ENCODE assay signal across 1 cellular context in the genomic region with DNA sequence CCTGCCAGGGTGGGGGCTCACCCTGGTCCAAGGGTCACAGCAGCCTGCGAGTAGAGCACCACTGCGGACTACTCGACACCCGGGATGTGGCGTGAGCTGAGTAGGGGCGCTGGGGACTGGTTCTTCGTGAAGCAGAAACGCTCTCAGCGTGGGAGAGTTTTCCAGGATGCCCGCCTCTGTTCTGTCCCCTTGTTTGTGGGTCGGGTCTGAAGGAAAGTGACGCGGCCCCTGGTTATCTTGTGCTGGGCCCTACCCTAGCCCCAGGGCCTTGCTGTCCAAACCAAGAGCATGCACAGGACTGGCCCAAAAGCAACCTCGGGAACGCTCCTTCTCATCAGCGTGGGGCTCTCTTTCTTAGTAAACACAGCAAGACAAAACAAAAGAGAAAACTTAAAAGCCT.
TF ChIP-seq lines count a peak whose summit lies in the region.

No MANE protein-coding gene starts in this region.

TF ChIP-seq in IMR-90, 13 proteins besides CTCF, POLR2A, EP300 and RAD21 (continued from another document):
- TF ChIP-seq MAFK (IDR thresholded peaks at IDR 0.05; ENCODE audit: low read depth, low read length) (no peak), FOS (IDR thresholded peaks at IDR 0.05; ENCODE audit: low read depth, low read length) (no peak), CEBPB (IDR thresholded peaks at IDR 0.05; ENCODE audit: low read depth, low read length) (no peak), RFX5 (IDR thresholded peaks at IDR 0.05; ENCODE audit: low read depth, low read length) (no peak), CHD1 (IDR thresholded peaks at IDR 0.05; ENCODE audit: low read depth, low read length) (no peak), BHLHE40 (IDR thresholded peaks at IDR 0.05; ENCODE audit: low read depth, low read length) (no peak)
- TF ChIP-seq, protein P1, sequence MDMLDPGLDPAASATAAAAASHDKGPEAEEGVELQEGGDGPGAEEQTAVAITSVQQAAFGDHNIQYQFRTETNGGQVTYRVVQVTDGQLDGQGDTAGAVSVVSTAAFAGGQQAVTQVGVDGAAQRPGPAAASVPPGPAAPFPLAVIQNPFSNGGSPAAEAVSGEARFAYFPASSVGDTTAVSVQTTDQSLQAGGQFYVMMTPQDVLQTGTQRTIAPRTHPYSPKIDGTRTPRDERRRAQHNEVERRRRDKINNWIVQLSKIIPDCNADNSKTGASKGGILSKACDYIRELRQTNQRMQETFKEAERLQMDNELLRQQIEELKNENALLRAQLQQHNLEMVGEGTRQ (IDR thresholded peaks at IDR 0.05; ENCODE audit: low read depth, low read length) = no peak
- TF ChIP-seq, protein P2, sequence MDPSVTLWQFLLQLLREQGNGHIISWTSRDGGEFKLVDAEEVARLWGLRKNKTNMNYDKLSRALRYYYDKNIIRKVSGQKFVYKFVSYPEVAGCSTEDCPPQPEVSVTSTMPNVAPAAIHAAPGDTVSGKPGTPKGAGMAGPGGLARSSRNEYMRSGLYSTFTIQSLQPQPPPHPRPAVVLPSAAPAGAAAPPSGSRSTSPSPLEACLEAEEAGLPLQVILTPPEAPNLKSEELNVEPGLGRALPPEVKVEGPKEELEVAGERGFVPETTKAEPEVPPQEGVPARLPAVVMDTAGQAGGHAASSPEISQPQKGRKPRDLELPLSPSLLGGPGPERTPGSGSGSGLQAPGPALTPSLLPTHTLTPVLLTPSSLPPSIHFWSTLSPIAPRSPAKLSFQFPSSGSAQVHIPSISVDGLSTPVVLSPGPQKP (IDR thresholded peaks at IDR 0.05; ENCODE audit: borderline replicate concordance, low read depth, low read length) = no peak
